In genomic region chr2:172643142-172643541, GRCh38 we compare ENCODE assay signal across 17 cellular contexts.
A peak's percentile ranks its signal among the peaks of the same experiment; 100 is the strongest.
DNase-seq lines count a peak whose midpoint lies in the region; ATAC-seq, FAIRE-seq and TF ChIP-seq lines count a peak whose summit lies in the region.
"Had no signal": no experiment of that assay in that cellular context is flagged by ENCODE, and none has a peak within 500 bp of the region (broad histone marks: within the 10 kb centered on the region; RNA-seq: fewer than 3 reads in every experiment).

No MANE protein-coding gene starts in this region.

- intact Hi-C loops in stomach (cut with DNase I; ENCODE audit: low total_unique reads): no loop called here

- ATAC-seq in activated CD8-positive, alpha-beta memory T cell treated with anti-CD3 and anti-CD28 coated beads, Interleukin-2, amount 10 ng/mL, durations not matched to agents 7 days and 5 days: no peak
- ATAC-seq in HG03196 (IDR thresholded peaks at IDR 0.05; ENCODE audit: unreplicated experiment): no peak

- H3K23me2 ChIP-seq in H1 (ENCODE audit: low read depth, low read length): no peaks in the 10 kb centered on the region; the same call in 1 of the 2 replicates

- H3K4me3 ChIP-seq in H1 (ENCODE audit: extremely low read depth in 1 of 4, insufficient read depth in 2 of 4, low read depth in 3 of 4, low read length in 4 of 4): no peak overlapping the region
- H3K4me3 ChIP-seq in stomach: no peak overlapping the region
- H3K4me3 ChIP-seq: coronary artery, esophagus squamous epithelium had no signal

- H3K27me3 ChIP-seq in H1 (replicated peaks in 1 of 4; ENCODE audit: control insufficient read depth in 3 of 4, extremely low read depth in 1 of 4, insufficient read depth in 3 of 4, low read length in 3 of 4): no peaks in the 10 kb centered on the region
- no peaks in the 10 kb centered on the region for H3K27me3 ChIP-seq in stomach
- H3K27me3 ChIP-seq: esophagus squamous epithelium had no signal

- CTCF ChIA-PET in activated CD8-positive, alpha-beta memory T cell treated with anti-CD3 and anti-CD28 coated beads, Interleukin-2, amount 10 ng/mL, durations not matched to agents 7 days and 5 days (lab: Charles Lee): no interaction called here
- CTCF ChIA-PET in H1 (lab: Charles Lee; ENCODE audit: partially characterized antibody): interaction anchor here (1.4 kb wide), 1 partner anchor 31 kb away, joined by 5 read pairs; no protein-coding TSS in a partner anchor

- no peak overlapping the region for H3K18ac ChIP-seq in H1 (ENCODE audit: extremely low read depth, low read length)

- no peaks in the 10 kb centered on the region for H3K27me3 Mint-ChIP-seq in activated CD8-positive, alpha-beta memory T cell treated with anti-CD3 and anti-CD28 coated beads, Interleukin-2, amount 10 ng/mL, durations not matched to agents 7 days and 5 days

- no peaks in the 10 kb centered on the region for H3K79me2 ChIP-seq in H1 (ENCODE audit: control insufficient read depth in 1 of 2, insufficient read depth in 2 of 2, low read length in 2 of 2)

- H4K91ac ChIP-seq in H1 (replicated peaks; ENCODE audit: insufficient read length, low read length): no peak overlapping the region

- no peak overlapping the region for H3K23ac ChIP-seq in H1 (ENCODE audit: insufficient read length)

- no peak overlapping the region for H3K9ac ChIP-seq in H1 (replicated peaks in 1 of 4; ENCODE audit: extremely low read depth in 1 of 4, low read depth in 3 of 4, low read length in 3 of 4)

- H3K27ac ChIP-seq in H1 (ENCODE audit: low read depth, low read length) (no peak overlapping the region), stomach (no peak overlapping the region)
- H3K27ac ChIP-seq: coronary artery, esophagus squamous epithelium had no signal

- peaks cover 8% of the 10 kb centered on the region for H3K4me1 Mint-ChIP-seq in activated CD8-positive, alpha-beta memory T cell treated with anti-CD3 and anti-CD28 coated beads, Interleukin-2, amount 10 ng/mL, durations not matched to agents 7 days and 5 days

- no peak overlapping the region for H4K5ac ChIP-seq in H1 (ENCODE audit: insufficient read length, low read depth, low read length)

- no peak overlapping the region for H3K4ac ChIP-seq in H1 (replicated peaks; ENCODE audit: insufficient read length, low read depth, low read length)

- H2BK5ac ChIP-seq in H1 (ENCODE audit: low read depth, low read length): no peak overlapping the region

- TF ChIP-seq CTCF in H1 (IDR thresholded peaks at IDR 0.05; ENCODE audit: control extremely low read depth in 1 of 3, insufficient read depth in 1 of 3, low read depth in 1 of 3, low read length in 3 of 3) (no peak), stomach (IDR thresholded peaks at IDR 0.05) (no peak)

- no peak overlapping the region for H2BK12ac ChIP-seq in H1 (ENCODE audit: low read depth, low read length)

- no peak overlapping the region for H2BK120ac ChIP-seq in H1 (replicated peaks; ENCODE audit: low read depth, low read length)

- no peak overlapping the region for H3K4me2 ChIP-seq in H1 (ENCODE audit: insufficient read depth in 1 of 2, low read depth in 2 of 2, low read length in 2 of 2)

- H4K20me1 ChIP-seq in H1 (replicated peaks in 1 of 2; ENCODE audit: control insufficient read depth in 1 of 2, insufficient read depth in 2 of 2, low read length in 2 of 2): no peaks in the 10 kb centered on the region

- POLR2A ChIA-PET in H1 (lab: Charles Lee; ENCODE audit: partially characterized antibody): no interaction called here

- no peak for TF ChIP-seq EP300 in H1 (IDR thresholded peaks at IDR 0.05; ENCODE audit: borderline replicate concordance in 1 of 2, low read depth in 2 of 2, low read length in 2 of 2)
- TF ChIP-seq EP300 in stomach (IDR thresholded peaks at IDR 0.05): no peak

- peak overlapping the region; percentile 73; the same call in 1 of the 2 replicates for H4K8ac ChIP-seq in H1 (ENCODE audit: extremely low read depth, insufficient read depth, low read length)

- H3K27ac Mint-ChIP-seq in activated CD8-positive, alpha-beta memory T cell treated with anti-CD3 and anti-CD28 coated beads, Interleukin-2, amount 10 ng/mL, durations not matched to agents 7 days and 5 days: no peak overlapping the region
- H3K27ac Mint-ChIP-seq: T-helper 1 cell treated with Interleukin-12 subunit alpha and Interleukin-12 subunit beta and Interleukin-4 antibody, amounts not matched to agents 30 μg/mL and 1 μg/mL, for 36 hours had no signal

- no peak for FAIRE-seq in H1 (lab: Jason Lieb, UNC)
- FAIRE-seq: GM19239 had no signal

- no peak overlapping the region for H3K14ac ChIP-seq in H1 (ENCODE audit: insufficient read length)

- H2BK20ac ChIP-seq in H1 (ENCODE audit: low read length): no peak overlapping the region

- WGBS in H1 (ENCODE audit: extremely low coverage in 1 of 2, insufficient coverage in 1 of 2, insufficient read length in 1 of 2, insufficient replicate concordance in 2 of 2, low coverage in 1 of 2, low lambda C conversion rate in 2 of 2, missing lambda C conversion rate in 1 of 2), 2 experiments: 90% methylated on average over 6 of the region's 6 CpGs; no CpG with 5 or more reads in 1 of the 2 experiments
- WGBS in stomach, 5 donors: 60 to 83% (median 78%) methylated on average over 6 of the region's 6 CpGs

- H3K9me3 Mint-ChIP-seq in activated CD8-positive, alpha-beta memory T cell treated with anti-CD3 and anti-CD28 coated beads, Interleukin-2, amount 10 ng/mL, durations not matched to agents 7 days and 5 days (ENCODE audit: low read depth): no peaks in the 10 kb centered on the region

- peaks cover 4 to 12% of the 10 kb centered on the region in 2 experiments; a peak in 3 of 4 replicates for H3K9me3 ChIP-seq in H1 (ENCODE audit: insufficient read depth in 2 of 2, low read depth in 1 of 2, low read length in 1 of 2)
- H3K9me3 ChIP-seq in stomach: peaks cover 0 to 3% (median under 1%) of the 10 kb centered on the region in 4 donors
- H3K9me3 ChIP-seq: esophagus squamous epithelium had no signal

- no peak for TF ChIP-seq RAD21 in H1 (IDR thresholded peaks at IDR 0.05 in 1 of 2, conservative IDR thresholded peaks at IDR 0.05 in 1 of 2; ENCODE audit: low read depth in 2 of 2, low read length in 2 of 2)

- no peak overlapping the region for H3K4me3 Mint-ChIP-seq in activated CD8-positive, alpha-beta memory T cell treated with anti-CD3 and anti-CD28 coated beads, Interleukin-2, amount 10 ng/mL, durations not matched to agents 7 days and 5 days
- H3K4me3 Mint-ChIP-seq: T-helper 1 cell treated with Interleukin-12 subunit alpha and Interleukin-12 subunit beta and Interleukin-4 antibody, amounts not matched to agents 30 μg/mL and 1 μg/mL, for 36 hours had no signal

- no peak overlapping the region for H2AFZ ChIP-seq in H1 (ENCODE audit: low read length)

- H2BK15ac ChIP-seq in H1 (ENCODE audit: low read length): no peak overlapping the region

- no peaks in the 10 kb centered on the region for H3K4me1 ChIP-seq in H1 (replicated peaks in 1 of 4; ENCODE audit: control insufficient read depth in 3 of 4, insufficient read depth in 4 of 4, low read length in 3 of 4)
- no peaks in the 10 kb centered on the region for H3K4me1 ChIP-seq in stomach
- H3K4me1 ChIP-seq: esophagus squamous epithelium had no signal

- no peaks in the 10 kb centered on the region for H3K36me3 Mint-ChIP-seq in activated CD8-positive, alpha-beta memory T cell treated with anti-CD3 and anti-CD28 coated beads, Interleukin-2, amount 10 ng/mL, durations not matched to agents 7 days and 5 days

- H3K79me1 ChIP-seq in H1 (ENCODE audit: low read depth, low read length): no peaks in the 10 kb centered on the region

- TF ChIP-seq POLR2A in H1 (IDR thresholded peaks at IDR 0.05; ENCODE audit: control extremely low read depth in 1 of 2, low read depth in 2 of 2, low read length in 2 of 2): no peak
- no peak for TF ChIP-seq POLR2A in stomach (IDR thresholded peaks at IDR 0.05)

- no peak overlapping the region for H2AK5ac ChIP-seq in H1 (ENCODE audit: low read depth, low read length)

- DNase-seq in activated CD8-positive, alpha-beta memory T cell treated with anti-CD3 and anti-CD28 coated beads, Interleukin-2, amount 50 U/mL, for 48 hours: peak; percentile 54
- no peak for DNase-seq in activated CD8-positive, alpha-beta memory T cell treated with anti-CD3 and anti-CD28 coated beads, Interleukin-2, amount 10 ng/mL, durations not matched to agents 7 days and 5 days
- DNase-seq in M059J (ENCODE audit: low read depth) (peak; percentile 69), H1 (ENCODE audit: low read depth in 1 of 2, low spot score in 2 of 2) (no peak), stomach (no peak), NCI-H1048 (lab: John Stamatoyannopoulos, UW) (no peak)
- DNase-seq in stimulated activated CD8-positive, alpha-beta memory T cell treated with anti-CD3 and anti-CD28 coated beads, Interleukin-15, amount 100 ng/mL, for 48 hours (ENCODE audit: low read depth in 2 of 2): peak; percentile 9 to 13
- DNase-seq: activated CD4-positive, alpha-beta T cell treated with anti-CD3 and anti-CD28 coated beads for 1 hour; anterior cingulate cortex; esophagus squamous epithelium; MM.1S; NCI-H2081; posterior cingulate gyrus had no signal

- H3K36me3 ChIP-seq in H1 (ENCODE audit: control insufficient read depth in 2 of 4, insufficient read depth in 4 of 4, low read length in 3 of 4): no peaks in the 10 kb centered on the region
- no peaks in the 10 kb centered on the region for H3K36me3 ChIP-seq in stomach
- H3K36me3 ChIP-seq: esophagus squamous epithelium had no signal

- H3K56ac ChIP-seq in H1 (replicated peaks; ENCODE audit: insufficient read length, low read depth, low read length): no peak overlapping the region

TF ChIP-seq in H1, 55 proteins besides CTCF, POLR2A, EP300 and RAD21:
- no peak for TF ChIP-seq TCF12 (IDR thresholded peaks at IDR 0.05; ENCODE audit: low read depth, low read length)
- no peak for TF ChIP-seq TAF7 (optimal IDR thresholded peaks at IDR 0.05; ENCODE audit: borderline replicate concordance, low read depth, low read length)
- TF ChIP-seq GTF2F1 (IDR thresholded peaks at IDR 0.05; ENCODE audit: borderline replicate concordance, low read depth, low read length): no peak
- TF ChIP-seq TEAD4 (IDR thresholded peaks at IDR 0.05; ENCODE audit: low read depth, low read length): no peak
- TF ChIP-seq SIX5 (IDR thresholded peaks at IDR 0.05; ENCODE audit: low read depth, low read length): no peak

Comparison
In these comparisons a context has a peak if more than half of its experiments do, and no peak if none do; other contexts are left out.
1. DNase-seq: peak in activated CD8-positive, alpha-beta memory T cell treated with anti-CD3 and anti-CD28 coated beads, Interleukin-2, amount 50 U/mL, for 48 hours (single experiment), M059J (single experiment) and stimulated activated CD8-positive, alpha-beta memory T cell treated with anti-CD3 and anti-CD28 coated beads, Interleukin-15, amount 100 ng/mL, for 48 hours (2 of 2); none in activated CD8-positive, alpha-beta memory T cell treated with anti-CD3 and anti-CD28 coated beads, Interleukin-2, amount 10 ng/mL, durations not matched to agents 7 days and 5 days (single experiment), H1 (0 of 2), stomach (single experiment) and NCI-H1048 (single experiment).